23 cellular contexts compared by ENCODE assay signal in the genomic region with DNA sequence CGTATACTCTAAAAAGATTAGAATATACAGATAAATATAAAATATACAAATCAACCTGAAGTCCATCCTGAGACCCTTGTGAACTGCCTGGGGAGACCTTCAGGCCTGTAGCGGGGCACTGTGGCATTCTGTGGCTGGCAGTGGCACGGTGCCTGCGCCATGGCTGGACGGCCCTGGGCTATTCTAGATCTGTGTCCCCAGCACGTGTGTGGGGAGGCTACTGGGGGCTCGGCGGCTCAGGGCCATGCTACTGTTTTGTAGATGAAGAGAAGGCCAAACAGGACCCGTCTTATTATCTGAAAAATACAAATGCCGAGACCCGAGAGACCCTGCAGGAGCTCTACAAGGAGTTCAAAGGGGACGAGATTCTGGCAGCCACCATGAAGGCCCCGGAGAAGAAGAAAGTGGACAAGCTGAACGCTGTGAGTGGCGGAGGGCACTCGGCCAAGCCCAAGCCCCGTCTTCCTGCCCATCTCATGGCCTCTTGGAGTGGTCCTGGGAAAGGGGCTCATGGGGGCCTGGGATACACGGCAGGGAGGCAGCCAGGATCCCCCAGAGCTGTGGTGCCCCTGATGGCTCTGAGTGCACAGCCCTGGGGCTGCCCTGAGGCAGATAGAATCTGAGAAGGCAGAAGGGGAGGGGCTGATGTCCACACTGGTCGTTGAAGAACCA. TPM values are rescaled to one million over a fixed set of nuclear protein-coding genes. Genes with fewer than 3 reads are reported as not detected.
"Had no signal": no experiment of that assay in that cellular context is flagged by ENCODE, and none has a peak within 500 bp of the region (broad histone marks: within the 10 kb centered on the region; RNA-seq: fewer than 3 reads in every experiment).

No MANE protein-coding gene starts in this region.

- ATAC-seq: left lung; mucosa of descending colon; natural killer cell treated with Interleukin-12 subunit alpha and Interleukin-12 subunit beta and Interleukin-15 and Interleukin-18, amount 100 ng/mL, for 72 hours; sciatic nerve had no signal

- H3K36me3 Mint-ChIP-seq: natural killer cell treated with Interleukin-12 subunit alpha and Interleukin-12 subunit beta and Interleukin-15 and Interleukin-18, amount 100 ng/mL, for 72 hours had no signal

- H3K4me3 Mint-ChIP-seq: mesothelial cell of epicardium; naive B cell; natural killer cell treated with Interleukin-12 subunit alpha and Interleukin-12 subunit beta and Interleukin-15 and Interleukin-18, amount 100 ng/mL, for 72 hours; neural crest cell had no signal

- H3K27ac Mint-ChIP-seq: mesothelial cell of epicardium; natural killer cell treated with Interleukin-12 subunit alpha and Interleukin-12 subunit beta and Interleukin-15 and Interleukin-18, amount 100 ng/mL, for 72 hours had no signal

- FAIRE-seq: colon, endometrium, frontal cortex, keratinocyte had no signal

- H3K9me3 Mint-ChIP-seq: mesothelial cell of epicardium; naive B cell; natural killer cell treated with Interleukin-12 subunit alpha and Interleukin-12 subunit beta and Interleukin-15 and Interleukin-18, amount 100 ng/mL, for 72 hours; neural crest cell had no signal

- DNase-seq: effector CD8-positive, alpha-beta T cell; hypothalamus; left lung; mesenchymal stem cell; naive B cell; stimulated activated CD4-positive, alpha-beta T cell treated with anti-CD3 and anti-CD28 coated beads, Interleukin-12 subunit alpha, Interleukin-12 subunit beta, amount 100 ng/mL, for 4 hours; stimulated activated CD4-positive, alpha-beta T cell treated with anti-CD3 and anti-CD28 coated beads, Interleukin-1b, Interleukin-23, amount 100 ng/mL, for 48 hours; stimulated activated CD4-positive, alpha-beta T cell treated with anti-CD3 and anti-CD28 coated beads, Interleukin-4, amount 100 ng/mL, for 1 hour; stimulated activated CD8-positive, alpha-beta memory T cell treated with anti-CD3 and anti-CD28 coated beads, Interleukin-4, amount 100 ng/mL, for 48 hours; stimulated activated naive CD4-positive, alpha-beta T cell treated with Interleukin-2 at 50 U/mL for 16 hours; stomach; thyroid gland; trophoblast cell had no signal

- H3K4me1 Mint-ChIP-seq: mesothelial cell of epicardium, neural crest cell had no signal

- H3K27me3 Mint-ChIP-seq: naive B cell; natural killer cell treated with Interleukin-12 subunit alpha and Interleukin-12 subunit beta and Interleukin-15 and Interleukin-18, amount 100 ng/mL, for 72 hours had no signal

RNA-seq across cellular contexts. Expression of a gene that starts 52.1 kb away (rescaled TPM):
- polyA plus RNA-seq: smooth muscle cell had no signal
